9 cellular contexts compared by ENCODE assay signal in genomic region chr3:111012388-111013248, GRCh38. TPM values are rescaled to one million over a fixed set of nuclear protein-coding genes. Genes with fewer than 3 reads are reported as not detected.
DNase-seq lines count a peak whose midpoint lies in the region; ATAC-seq and TF ChIP-seq lines count a peak whose summit lies in the region.
"Had no signal": no experiment of that assay in that cellular context is flagged by ENCODE, and none has a peak within 500 bp of the region (broad histone marks: within the 10 kb centered on the region; RNA-seq: fewer than 3 reads in every experiment).

No MANE protein-coding gene starts in this region.

- ATAC-seq in stimulated activated naive B cell treated with anti-CD40 and anti-IgM and Interleukin-4, amounts not matched to agents 10 μg/mL and 1 μg/mL and 100 μg/mL, for 72 hours (replicated peaks) = peak; percentile 34 to 39
- no peak for ATAC-seq in GM21381 (IDR thresholded peaks at IDR 0.05; ENCODE audit: unreplicated experiment)

- H3K9me3 Mint-ChIP-seq in stimulated activated naive B cell treated with anti-CD40 and anti-IgM and Interleukin-4, amounts not matched to agents 10 μg/mL and 1 μg/mL and 100 μg/mL, for 72 hours = no peaks in the 10 kb centered on the region
- H3K9me3 Mint-ChIP-seq in HFFc6 = peaks cover under 1% of the 10 kb centered on the region; the same call in 1 of the 2 replicates

- H3K27me3 Mint-ChIP-seq in stimulated activated naive B cell treated with anti-CD40 and anti-IgM and Interleukin-4, amounts not matched to agents 10 μg/mL and 1 μg/mL and 100 μg/mL, for 72 hours = no peaks in the 10 kb centered on the region
- no peaks in the 10 kb centered on the region; the same call in 1 of the 2 replicates for H3K27me3 Mint-ChIP-seq in HFFc6 (ENCODE audit: insufficient read depth)

- no peaks in the 10 kb centered on the region for H3K4me1 Mint-ChIP-seq in stimulated activated naive B cell treated with anti-CD40 and anti-IgM and Interleukin-4, amounts not matched to agents 10 μg/mL and 1 μg/mL and 100 μg/mL, for 72 hours
- H3K4me1 Mint-ChIP-seq in HFFc6 (ENCODE audit: low read depth) = no peaks in the 10 kb centered on the region

- peak; percentile 3 to 9 for DNase-seq in activated CD4-positive, alpha-beta T cell treated with anti-CD3 and anti-CD28 coated beads, Interleukin-2, amount 50 U/mL, for 48 hours
- DNase-seq in activated CD4-positive, alpha-beta T cell treated with anti-CD3 and anti-CD28 coated beads, Interleukin-2, amount 50 U/mL, for 1 hour = no peak
- DNase-seq in NCI-H69 (lab: John Stamatoyannopoulos, UW) = peak; percentile 45
- DNase-seq in fibroblast of mammary gland (ENCODE audit: low read depth) = peak; percentile 3
- no peak for DNase-seq in stimulated activated naive B cell treated with anti-CD40 and anti-IgM and Interleukin-4, amounts not matched to agents 10 μg/mL and 1 μg/mL and 100 μg/mL, for 72 hours
- no peak for DNase-seq in stimulated activated CD4-positive, alpha-beta T cell treated with anti-CD3 and anti-CD28 coated beads, Interleukin-1b, Interleukin-23, amount 100 ng/mL, for 48 hours
- DNase-seq in HFFc6 = no peak
- DNase-seq: NCI-H446 treated with DMSO at 0.1 percent for 48 hours had no signal

- H3K36me3 Mint-ChIP-seq in stimulated activated naive B cell treated with anti-CD40 and anti-IgM and Interleukin-4, amounts not matched to agents 10 μg/mL and 1 μg/mL and 100 μg/mL, for 72 hours = no peaks in the 10 kb centered on the region
- H3K36me3 Mint-ChIP-seq in HFFc6 (ENCODE audit: low read depth) = no peaks in the 10 kb centered on the region

- no peak overlapping the region for H3K27ac Mint-ChIP-seq in stimulated activated naive B cell treated with anti-CD40 and anti-IgM and Interleukin-4, amounts not matched to agents 10 μg/mL and 1 μg/mL and 100 μg/mL, for 72 hours
- no peak overlapping the region for H3K27ac Mint-ChIP-seq in HFFc6

- H3K4me3 ChIP-seq in fibroblast of mammary gland (ENCODE audit: control insufficient read depth, low read depth, low read length) = no peak overlapping the region

- H3K4me3 Mint-ChIP-seq in stimulated activated naive B cell treated with anti-CD40 and anti-IgM and Interleukin-4, amounts not matched to agents 10 μg/mL and 1 μg/mL and 100 μg/mL, for 72 hours = no peak overlapping the region
- no peak overlapping the region for H3K4me3 Mint-ChIP-seq in HFFc6

- TF ChIP-seq CTCF in fibroblast of mammary gland (conservative IDR thresholded peaks at IDR 0.05; ENCODE audit: control insufficient read depth, insufficient read depth, low read depth, low read length) = peak; percentile 25
- TF ChIP-seq CTCF in HFFc6 (IDR thresholded peaks at IDR 0.05) = no peak

RNA-seq across cellular contexts. Expression of gene NECTIN3, which starts 59.0 kb away (rescaled TPM):
- 100 to 1,000 TPM in 1 of 6 experiments, 10 to 100 TPM in 5; 61.5 to 103 (median 84.9) TPM for total RNA-seq in HFFc6 (2021; fragmentation: NEBNext Ultra II Directional; extraction: Animal tissue kit (Norgen Biotek cat#: 25700))

Comparison
In these comparisons a context has a peak if more than half of its experiments do, and no peak if none do; other contexts are left out.
1. DNase-seq: peak in activated CD4-positive, alpha-beta T cell treated with anti-CD3 and anti-CD28 coated beads, Interleukin-2, amount 50 U/mL, for 48 hours (2 of 2), NCI-H69 (single experiment) and fibroblast of mammary gland (single experiment); none in activated CD4-positive, alpha-beta T cell treated with anti-CD3 and anti-CD28 coated beads, Interleukin-2, amount 50 U/mL, for 1 hour (single experiment), stimulated activated naive B cell treated with anti-CD40 and anti-IgM and Interleukin-4, amounts not matched to agents 10 μg/mL and 1 μg/mL and 100 μg/mL, for 72 hours (single experiment), stimulated activated CD4-positive, alpha-beta T cell treated with anti-CD3 and anti-CD28 coated beads, Interleukin-1b, Interleukin-23, amount 100 ng/mL, for 48 hours (single experiment) and HFFc6 (single experiment).